ENCODE assay signal across 22 cellular contexts in genomic region chr2:107711941-107712340, GRCh38.
"Had no signal": no experiment of that assay in that cellular context is flagged by ENCODE, and none has a peak within 500 bp of the region (broad histone marks: within the 10 kb centered on the region; RNA-seq: fewer than 3 reads in every experiment).

No MANE protein-coding gene starts in this region.

- H3K4me1 ChIP-seq: foreskin keratinocyte, tibial artery, upper lobe of right lung, vagina had no signal

- H3K27me3 Mint-ChIP-seq: stimulated activated memory B cell treated with anti-CD40 and anti-IgM and Interleukin-4, amounts not matched to agents 10 μg/mL and 1 μg/mL and 100 μg/mL, for 72 hours; stimulated activated naive CD8-positive, alpha-beta T cell treated with anti-CD3 and anti-CD28 coated beads, Interleukin-15, Interleukin-2, amounts not matched to agents 100 ng/mL and 50 ng/mL, for 24 hours had no signal

- FAIRE-seq: endothelial cell of umbilical vein had no signal

- H3K36me3 Mint-ChIP-seq: stimulated activated memory B cell treated with anti-CD40 and anti-IgM and Interleukin-4, amounts not matched to agents 10 μg/mL and 1 μg/mL and 100 μg/mL, for 72 hours had no signal

- H3K27me3 ChIP-seq: foreskin keratinocyte, spleen, tibial artery, upper lobe of right lung, vagina had no signal

- H3K27ac ChIP-seq: foreskin keratinocyte, spleen, tibial artery, upper lobe of right lung, vagina had no signal

- ATAC-seq: foreskin keratinocyte; left colon; left ventricle myocardium superior; sciatic nerve; stimulated activated memory B cell treated with anti-CD40 and anti-IgM and Interleukin-4, amounts not matched to agents 10 μg/mL and 1 μg/mL and 100 μg/mL, for 72 hours; upper lobe of right lung had no signal

- DNase-seq: effector CD4-positive, alpha-beta T cell; endodermal cell; erythroblast; foreskin keratinocyte; left colon; left ventricle myocardium superior; mesenchymal stem cell; midbrain; nephron progenitor cell; posterior cingulate gyrus; spleen; stimulated activated CD4-positive, alpha-beta T cell treated with anti-CD3 and anti-CD28 coated beads, Interleukin-15, amount 100 ng/mL, for 24 hours; stimulated activated CD4-positive, alpha-beta T cell treated with anti-CD3 and anti-CD28 coated beads, Interleukin-1b, Interleukin-23, amount 100 ng/mL, for 48 hours; stimulated activated CD4-positive, alpha-beta T cell treated with anti-CD3 and anti-CD28 coated beads, Interleukin-4, amount 100 ng/mL, for 24 hours; tibial artery; upper lobe of right lung had no signal

- H3K9me3 ChIP-seq: spleen, tibial artery, upper lobe of right lung, vagina had no signal

- H3K36me3 ChIP-seq: spleen, tibial artery, upper lobe of right lung, vagina had no signal

- H3K9me3 Mint-ChIP-seq: endodermal cell; stimulated activated memory B cell treated with anti-CD40 and anti-IgM and Interleukin-4, amounts not matched to agents 10 μg/mL and 1 μg/mL and 100 μg/mL, for 72 hours had no signal

- H3K27ac Mint-ChIP-seq: endodermal cell; nephron progenitor cell; stimulated activated memory B cell treated with anti-CD40 and anti-IgM and Interleukin-4, amounts not matched to agents 10 μg/mL and 1 μg/mL and 100 μg/mL, for 72 hours; stimulated activated naive CD8-positive, alpha-beta T cell treated with anti-CD3 and anti-CD28 coated beads, Interleukin-15, Interleukin-2, amounts not matched to agents 100 ng/mL and 50 ng/mL, for 24 hours had no signal

- H3K4me3 ChIP-seq: lung, tibial artery, vagina had no signal

- H3K4me3 Mint-ChIP-seq: endodermal cell; nephron progenitor cell; stimulated activated naive CD8-positive, alpha-beta T cell treated with anti-CD3 and anti-CD28 coated beads, Interleukin-15, Interleukin-2, amounts not matched to agents 100 ng/mL and 50 ng/mL, for 24 hours had no signal
